Comparison of ENCODE assay signal across 22 cellular contexts in the genomic region with DNA sequence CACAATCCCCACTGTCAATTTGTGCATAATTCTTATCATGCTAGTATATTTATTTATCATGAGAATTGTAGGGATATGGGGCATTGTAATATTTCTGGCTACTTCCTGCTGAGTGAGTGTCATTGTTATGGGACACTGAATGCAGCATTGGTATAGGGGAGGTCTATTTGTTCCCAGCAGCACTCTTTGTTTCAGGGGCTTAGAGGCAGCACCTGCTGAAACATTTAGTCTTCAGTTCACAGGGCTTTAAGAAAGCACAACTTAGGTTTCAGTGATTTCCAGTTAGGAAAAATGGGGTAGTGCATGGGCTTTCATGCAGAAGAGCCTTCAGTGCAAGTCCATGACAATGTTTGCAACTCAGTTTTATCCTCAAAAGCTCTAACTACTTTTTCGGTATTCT. TPM values are rescaled to one million over a fixed set of nuclear protein-coding genes. Genes with fewer than 3 reads are reported as not detected.
DNase-seq lines count a peak whose midpoint lies in the region; TF ChIP-seq lines count a peak whose summit lies in the region.
"Had no signal": no experiment of that assay in that cellular context is flagged by ENCODE, and none has a peak within 500 bp of the region (broad histone marks: within the 10 kb centered on the region; RNA-seq: fewer than 3 reads in every experiment).

No MANE protein-coding gene starts in this region.

- peaks cover 12% of the 10 kb centered on the region for H3K4me1 ChIP-seq in neural progenitor cell
- H3K4me1 ChIP-seq: BE2C had no signal

- H4K20me1 ChIP-seq in neural progenitor cell (ENCODE audit: low read depth), result no peaks in the 10 kb centered on the region
- H4K20me1 ChIP-seq: BLaER1 treated with 17β-estradiol and CSF1 and Interleukin-3, amounts not matched to agents 10 nM and 100 nM had no signal

- H3F3A ChIP-seq in neural progenitor cell (ENCODE audit: low read depth), result peaks cover 3% of the 10 kb centered on the region

- H3K36me3 ChIP-seq in neural progenitor cell, result no peaks in the 10 kb centered on the region
- H3K36me3 ChIP-seq: BE2C; BLaER1 treated with 17β-estradiol and CSF1 and Interleukin-3, amounts not matched to agents 10 nM and 100 nM had no signal

- H3K27me3 ChIP-seq in neural progenitor cell, result no peaks in the 10 kb centered on the region
- H3K27me3 ChIP-seq: BE2C; BLaER1 treated with 17β-estradiol and CSF1 and Interleukin-3, amounts not matched to agents 10 nM and 100 nM had no signal

- no peak overlapping the region for H3K4me3 ChIP-seq in neural progenitor cell
- H3K4me3 ChIP-seq: A549; BLaER1 treated with 17β-estradiol and CSF1 and Interleukin-3, amounts not matched to agents 10 nM and 100 nM had no signal

- no peak overlapping the region for H3K9ac ChIP-seq in neural progenitor cell
- H3K9ac ChIP-seq: BLaER1 treated with 17β-estradiol and CSF1 and Interleukin-3, amounts not matched to agents 10 nM and 100 nM had no signal

- no peaks in the 10 kb centered on the region for H3K4me1 Mint-ChIP-seq in neural progenitor cell
- H3K4me1 Mint-ChIP-seq: CD8-positive, alpha-beta memory T cell had no signal

- H3K36me3 Mint-ChIP-seq in neural progenitor cell, result no peaks in the 10 kb centered on the region
- H3K36me3 Mint-ChIP-seq: CD14-positive monocyte; CD8-positive, alpha-beta memory T cell had no signal

- no peak overlapping the region for H3K27ac Mint-ChIP-seq in neural progenitor cell
- H3K27ac Mint-ChIP-seq: CD14-positive monocyte; CD4-positive, alpha-beta T cell; CD8-positive, alpha-beta memory T cell had no signal

- DNase-seq in DMS53 (lab: John Stamatoyannopoulos, UW) (peak; percentile 43), DMS53 treated with DMSO at 0.1 percent for 48 hours (lab: John Stamatoyannopoulos, UW; ENCODE audit: unreplicated experiment) (no peak), COLO668 (lab: John Stamatoyannopoulos, UW; ENCODE audit: unreplicated experiment) (peak; percentile 5), neural progenitor cell (ENCODE audit: low spot score) (peak; percentile 54), midbrain (lab: John Stamatoyannopoulos, UW) (no peak), NCI-H1930 (lab: John Stamatoyannopoulos, UW) (no peak)
- DNase-seq: 8988T; ACHN; AML-193; BE2C; Calu3; CD4-positive, alpha-beta T cell; CD8-positive, alpha-beta memory T cell; COR-L47; DND-41; H7; HCEC 1CT had no signal

- H3K27ac ChIP-seq in VCaP (peak overlapping the region; percentile 61), neural progenitor cell (no peak overlapping the region)
- H3K27ac ChIP-seq: BLaER1 treated with 17β-estradiol and CSF1 and Interleukin-3, amounts not matched to agents 10 nM and 100 nM had no signal

- TF ChIP-seq CTCF in VCaP (conservative IDR thresholded peaks at IDR 0.05) (no peak), neural progenitor cell (IDR thresholded peaks at IDR 0.05) (no peak)

- H3K4me3 Mint-ChIP-seq in neural progenitor cell, result no peak overlapping the region
- H3K4me3 Mint-ChIP-seq: CD14-positive monocyte; CD4-positive, alpha-beta T cell; CD8-positive, alpha-beta memory T cell had no signal

- H3K9me3 Mint-ChIP-seq in neural progenitor cell, result no peaks in the 10 kb centered on the region
- H3K9me3 Mint-ChIP-seq: CD4-positive, alpha-beta T cell; CD8-positive, alpha-beta memory T cell had no signal

- peak overlapping the region; percentile 52 for H3K4me2 ChIP-seq in neural progenitor cell
- H3K4me2 ChIP-seq: A549; BLaER1 treated with 17β-estradiol and CSF1 and Interleukin-3, amounts not matched to agents 10 nM and 100 nM had no signal

- no peak overlapping the region for H2AFZ ChIP-seq in neural progenitor cell (replicated peaks)

- peaks cover under 1% of the 10 kb centered on the region for H3K27me3 Mint-ChIP-seq in neural progenitor cell (ENCODE audit: insufficient read depth, low read depth)

- H3K9me3 ChIP-seq in neural progenitor cell (ENCODE audit: low read depth), result no peaks in the 10 kb centered on the region
- H3K9me3 ChIP-seq: A549, BE2C had no signal

- no peaks in the 10 kb centered on the region for H3K79me2 ChIP-seq in neural progenitor cell (ENCODE audit: low read depth)

RNA-seq across cellular contexts. Expression of gene SULT1C3, which starts 23.7 kb away (rescaled TPM):
- not detected in 2 replicates for total RNA-seq in neural progenitor cell (ENCODE audit: low replicate concordance)
- total RNA-seq: Calu3; CD4-positive, alpha-beta T cell; CD8-positive, alpha-beta memory T cell; H1; H7 had no signal

RNA-seq across cellular contexts. Expression of gene SULT1C2, which starts 25.3 kb away (rescaled TPM):
- 0.28 and 1.6 TPM in 2 replicates for total RNA-seq in neural progenitor cell (ENCODE audit: low replicate concordance)
- total RNA-seq: CD4-positive, alpha-beta T cell; CD8-positive, alpha-beta memory T cell had no signal

Comparison
In these comparisons a context has a peak if more than half of its experiments do, and no peak if none do; other contexts are left out.
1. DNase-seq: peak in DMS53 (single experiment), COLO668 (single experiment) and neural progenitor cell (single experiment); none in DMS53 treated with DMSO at 0.1 percent for 48 hours (single experiment), midbrain (single experiment) and NCI-H1930 (0 of 2).